In genomic region chr11:59953463-59954218, GRCh38 we compare ENCODE assay signal across 25 cellular contexts. TPM values are rescaled to one million over a fixed set of nuclear protein-coding genes. Genes with fewer than 3 reads are reported as not detected.
"Had no signal": no experiment of that assay in that cellular context is flagged by ENCODE, and none has a peak within 500 bp of the region (broad histone marks: within the 10 kb centered on the region; RNA-seq: fewer than 3 reads in every experiment).

No MANE protein-coding gene starts in this region.

- H3K4me3 Mint-ChIP-seq: activated CD8-positive, alpha-beta T cell treated with anti-CD3 and anti-CD28 coated beads for 36 hours; activated naive CD8-positive, alpha-beta T cell treated with anti-CD3 and anti-CD28 coated beads, Interleukin-2, amount 10 ng/mL, durations not matched to agents 7 days and 5 days; T-helper 1 cell treated with Interleukin-12 subunit alpha and Interleukin-12 subunit beta and Interleukin-4 antibody, amounts not matched to agents 30 μg/mL and 1 μg/mL, for 36 hours had no signal

- H3K9me3 Mint-ChIP-seq: activated CD8-positive, alpha-beta T cell treated with anti-CD3 and anti-CD28 coated beads for 36 hours; activated naive CD8-positive, alpha-beta T cell treated with anti-CD3 and anti-CD28 coated beads, Interleukin-2, amount 10 ng/mL, durations not matched to agents 7 days and 5 days; T-helper 1 cell treated with Interleukin-12 subunit alpha and Interleukin-12 subunit beta and Interleukin-4 antibody, amounts not matched to agents 30 μg/mL and 1 μg/mL, for 36 hours had no signal

- H3K27me3 ChIP-seq: breast epithelium, MG63, SJCRH30 had no signal

- H3K9me3 ChIP-seq: breast epithelium, MG63, SJCRH30, SK-N-SH had no signal

- H3K36me3 ChIP-seq: breast epithelium, MG63, SJCRH30 had no signal

- H3K4me1 ChIP-seq: breast epithelium, SJCRH30 had no signal

- H3K4me1 Mint-ChIP-seq: activated naive CD8-positive, alpha-beta T cell treated with anti-CD3 and anti-CD28 coated beads, Interleukin-2, amount 10 ng/mL, durations not matched to agents 7 days and 5 days had no signal

- H3K27ac Mint-ChIP-seq: activated CD8-positive, alpha-beta T cell treated with anti-CD3 and anti-CD28 coated beads for 36 hours; activated naive CD8-positive, alpha-beta T cell treated with anti-CD3 and anti-CD28 coated beads, Interleukin-2, amount 10 ng/mL, durations not matched to agents 7 days and 5 days; T-helper 1 cell treated with Interleukin-12 subunit alpha and Interleukin-12 subunit beta and Interleukin-4 antibody, amounts not matched to agents 30 μg/mL and 1 μg/mL, for 36 hours had no signal

- H3K27ac ChIP-seq: breast epithelium, SJCRH30 had no signal

- DNase-seq: activated CD4-positive, alpha-beta T cell treated with anti-CD3 and anti-CD28 coated beads for 4 hours; activated CD8-positive, alpha-beta memory T cell treated with anti-CD3 and anti-CD28 coated beads, Interleukin-2, amount 50 U/mL, for 4 hours; activated CD8-positive, alpha-beta T cell treated with anti-CD3 and anti-CD28 coated beads for 36 hours; activated naive CD4-positive, alpha-beta T cell treated with anti-CD3 and anti-CD28 coated beads, Interleukin-2, amount 50 U/mL, for 16 hours; activated naive CD8-positive, alpha-beta T cell treated with anti-CD3 and anti-CD28 coated beads, Interleukin-2, amount 10 ng/mL, durations not matched to agents 7 days and 5 days; aorta; central memory CD4-positive, alpha-beta T cell; MG63; NCI-H1105 treated with DMSO at 0.1 percent for 48 hours; NCI-H1436 treated with DMSO at 0.1 percent for 48 hours; NCI-H187 treated with DMSO at 0.1 percent for 48 hours; NCI-H2081 treated with DMSO at 0.1 percent for 48 hours; NCI-H2227 treated with DMSO at 0.1 percent for 48 hours; NCI-H446 treated with DMSO at 0.1 percent for 48 hours; NCI-H526; NCI-H82; NK-92 treated with Interleukin-12 subunit alpha and Interleukin-12 subunit beta, amount 100 ng/mL, for 24 hours; SJCRH30; SK-N-SH; SW 1271 had no signal

- H3K36me3 Mint-ChIP-seq: activated naive CD8-positive, alpha-beta T cell treated with anti-CD3 and anti-CD28 coated beads, Interleukin-2, amount 10 ng/mL, durations not matched to agents 7 days and 5 days had no signal

- H3K4me3 ChIP-seq: breast epithelium, MG63, SJCRH30 had no signal

- ATAC-seq: activated CD4-positive, CD25-positive, alpha-beta regulatory T cell treated with anti-CD3 and anti-CD28 coated beads, Interleukin-2, amount 50 U/mL, for 24 hours; activated CD8-positive, alpha-beta T cell treated with anti-CD3 and anti-CD28 coated beads for 36 hours; Right ventricle myocardium inferior had no signal

RNA-seq across cellular contexts. Expression of gene OOSP4A, which starts 10.2 kb away (rescaled TPM):
- total RNA-seq: activated CD8-positive, alpha-beta T cell treated with anti-CD3 and anti-CD28 coated beads for 36 hours; activated naive CD8-positive, alpha-beta T cell treated with anti-CD3 and anti-CD28 coated beads, Interleukin-2, amount 10 ng/mL, durations not matched to agents 7 days and 5 days; aorta; breast epithelium; Right ventricle myocardium inferior; RPMI7951; SJCRH30 had no signal
- polyA plus RNA-seq: aorta, SK-N-SH had no signal

RNA-seq across cellular contexts. Expression of gene OOSP1, which starts 15.4 kb away (rescaled TPM):
- total RNA-seq: activated CD8-positive, alpha-beta T cell treated with anti-CD3 and anti-CD28 coated beads for 36 hours; activated naive CD8-positive, alpha-beta T cell treated with anti-CD3 and anti-CD28 coated beads, Interleukin-2, amount 10 ng/mL, durations not matched to agents 7 days and 5 days; aorta; breast epithelium; Right ventricle myocardium inferior; RPMI7951; SJCRH30 had no signal
- polyA plus RNA-seq: aorta, SK-N-SH had no signal
